ENCODE assay signal across 16 cellular contexts in the genomic region with DNA sequence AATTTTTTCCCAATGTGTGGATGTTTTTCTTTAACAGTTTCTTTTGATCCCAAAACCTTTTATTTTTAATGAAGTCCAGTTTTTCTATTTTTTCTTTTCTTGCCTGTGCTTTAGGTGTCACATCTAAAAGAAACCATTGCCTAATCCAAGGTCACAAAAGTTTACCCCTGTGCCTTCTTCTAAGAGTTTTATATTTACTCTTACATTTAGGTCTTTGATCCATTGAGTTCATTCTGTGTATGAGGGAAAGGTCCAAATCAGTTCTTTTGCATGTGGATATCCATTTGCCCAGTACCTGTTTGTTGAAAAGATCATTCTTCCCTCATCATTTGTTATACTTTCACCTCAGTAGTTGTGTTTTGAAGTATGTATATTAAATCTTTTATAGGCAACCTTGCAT. TPM values are rescaled to one million over a fixed set of nuclear protein-coding genes. Genes with fewer than 3 reads are reported as not detected.
DNase-seq lines count a peak whose midpoint lies in the region; ATAC-seq and TF ChIP-seq lines count a peak whose summit lies in the region.
"Had no signal": no experiment of that assay in that cellular context is flagged by ENCODE, and none has a peak within 500 bp of the region (broad histone marks: within the 10 kb centered on the region; RNA-seq: fewer than 3 reads in every experiment).

No MANE protein-coding gene starts in this region.

- no peaks in the 10 kb centered on the region for H3K9me2 ChIP-seq in PC-9 (ENCODE audit: insufficient read depth)

- H4K20me1 ChIP-seq in PC-9 (ENCODE audit: insufficient read depth): no peaks in the 10 kb centered on the region
- H4K20me1 ChIP-seq: BLaER1 had no signal

- no peak overlapping the region for H3K4me3 ChIP-seq in PC-9
- no peak overlapping the region for H3K4me3 ChIP-seq in prostate gland
- no peak overlapping the region for H3K4me3 ChIP-seq in psoas muscle
- H3K4me3 ChIP-seq: A549, BLaER1 had no signal

- H3K79me2 ChIP-seq in PC-9 (ENCODE audit: low read depth): no peaks in the 10 kb centered on the region

- H3F3A ChIP-seq in PC-9 (ENCODE audit: insufficient read depth, low read depth): peaks cover 9% of the 10 kb centered on the region; the same call in 1 of the 2 replicates

- peaks cover 25% of the 10 kb centered on the region for H3K4me1 ChIP-seq in PC-9 (replicated peaks; ENCODE audit: insufficient read depth)
- peaks cover 13% of the 10 kb centered on the region for H3K4me1 ChIP-seq in prostate gland (replicated peaks)
- H3K4me1 ChIP-seq in psoas muscle: no peaks in the 10 kb centered on the region
- H3K4me1 ChIP-seq: A549, BE2C had no signal

- TF ChIP-seq CTCF in 22Rv1 (IDR thresholded peaks at IDR 0.05) (no peak), C4-2B (conservative IDR thresholded peaks at IDR 0.05) (no peak), PC-9 (conservative IDR thresholded peaks at IDR 0.05) (no peak), prostate gland (IDR thresholded peaks at IDR 0.05) (no peak), psoas muscle (IDR thresholded peaks at IDR 0.05) (no peak)

- no peak for DNase-seq in PC-9
- no peak for DNase-seq in prostate gland (ENCODE audit: low spot score)
- no peak for DNase-seq in psoas muscle
- DNase-seq: BE2C; C1 segment of cervical spinal cord; Caco-2; CD4-positive, alpha-beta T cell; CD8-positive, alpha-beta T cell; DMS79 treated with DMSO at 0.1 percent for 48 hours; GF-D8 had no signal

- BruUV-seq in PC-9 (replicated peaks; lab: Mats Ljungman, UMichigan): no TSS peak

- no peak for TF ChIP-seq POLR2A in prostate gland (IDR thresholded peaks at IDR 0.05)

- H3K27me3 ChIP-seq in PC-9 (ENCODE audit: insufficient read depth, low read depth) (no peaks in the 10 kb centered on the region), prostate gland (replicated peaks; ENCODE audit: insufficient read depth) (no peaks in the 10 kb centered on the region), psoas muscle (ENCODE audit: insufficient read depth in 3 of 3, low read length in 2 of 3) (no peaks in the 10 kb centered on the region)
- H3K27me3 ChIP-seq: BE2C, BLaER1 had no signal

- H3K36me3 ChIP-seq in PC-9 (ENCODE audit: low read depth): no peaks in the 10 kb centered on the region
- no peaks in the 10 kb centered on the region for H3K36me3 ChIP-seq in prostate gland
- H3K36me3 ChIP-seq in psoas muscle (ENCODE audit: insufficient read depth in 1 of 2, low read depth in 1 of 2): no peaks in the 10 kb centered on the region
- H3K36me3 ChIP-seq: BE2C had no signal

- POLR2A ChIA-PET in PC-9 (lab: Charles Lee; ENCODE audit: unreplicated experiment): no interaction called here

- no peaks in the 10 kb centered on the region for H3K9me3 ChIP-seq in PC-9 (ENCODE audit: insufficient read depth, low read depth)
- no peaks in the 10 kb centered on the region for H3K9me3 ChIP-seq in prostate gland
- H3K9me3 ChIP-seq in psoas muscle: no peaks in the 10 kb centered on the region
- H3K9me3 ChIP-seq: A549, BE2C, Caco-2 had no signal

- CTCF ChIA-PET in PC-9 (lab: Charles Lee): no interaction called here

- ATAC-seq in HG03139 (IDR thresholded peaks at IDR 0.05; ENCODE audit: unreplicated experiment) (no peak), psoas muscle (no peak), HG03175 (IDR thresholded peaks at IDR 0.05; ENCODE audit: unreplicated experiment) (no peak)
- ATAC-seq: A549; CD8-positive, alpha-beta T cell had no signal

- 0 out of 2 replicates have a peak overlapping the region, but pooled peaks have one; percentile 69 for H3K4me2 ChIP-seq in PC-9
- H3K4me2 ChIP-seq: A549, BLaER1 had no signal

- H3K27ac ChIP-seq in 22Rv1 (peak overlapping the region; percentile 72; the same call in 1 of the 2 replicates), C4-2B (peak overlapping the region; percentile 79), PC-9 (no peak overlapping the region), prostate gland (peak overlapping the region; percentile 76 to 89), psoas muscle (no peak overlapping the region)
- H3K27ac ChIP-seq: A549, BLaER1 had no signal

- intact Hi-C loops in PC-9 (cut with micrococcal nuclease; ENCODE audit: unreplicated experiment) (no loop called here), prostate gland (cut with DNase I) (no loop called here), psoas muscle (cut with DNase I) (no loop called here)

- no peak overlapping the region for H2AFZ ChIP-seq in PC-9

RNA-seq across cellular contexts. Expression of gene LRP2BP, which starts 13.0 kb away (rescaled TPM):
- 0.85 and 0.90 TPM in 2 replicates for total RNA-seq in PC-9 (2021)
- total RNA-seq in prostate gland: 1 to 10 TPM in 1 of 2 donors, under 1 TPM in 1; 0.32 to 1.4 TPM
- total RNA-seq in psoas muscle: 1 to 10 TPM in 2 of 4 donors, under 1 TPM in 2; 0.80 to 3.0 (median 1.1) TPM
- polyA plus RNA-seq in psoas muscle: 1 to 10 TPM in 1 of 3 donors, under 1 TPM in 2; 0.48 to 1.1 (median 0.59) TPM

RNA-seq across cellular contexts. Expression of gene ANKRD37, which starts 13.9 kb away (rescaled TPM):
- total RNA-seq in PC-9 (2021) (4.2 and 5.8 TPM in 2 replicates), prostate gland (10 to 100 TPM; 17.7 to 19.0 TPM), psoas muscle (10 to 100 TPM in 3 of 4 donors, 1 to 10 TPM in 1; 6.9 to 26.6 (median 16.3) TPM)
- polyA plus RNA-seq in psoas muscle: 10 to 100 TPM; 17.4 to 31.2 (median 29.6) TPM

RNA-seq across cellular contexts. Expression of gene UFSP2, which starts 43.0 kb away (rescaled TPM):
- 22.7 and 26.8 TPM in 2 replicates for total RNA-seq in PC-9 (2021)
- total RNA-seq in prostate gland: 10 to 100 TPM; 32.1 to 42.7 TPM
- total RNA-seq in psoas muscle: 10 to 100 TPM; 32.1 to 45.5 (median 41.4) TPM
- polyA plus RNA-seq in psoas muscle: 10 to 100 TPM; 22.5 to 33.8 (median 31.4) TPM

Comparison
In these comparisons a context has a peak if more than half of its experiments do, and no peak if none do; other contexts are left out.
1. H3K27ac ChIP-seq: peak in 22Rv1 (single experiment), C4-2B (single experiment) and prostate gland (2 of 2); none in PC-9 (single experiment) and psoas muscle (single experiment).